ENCODE assay signal across 1 cellular context in the genomic region with DNA sequence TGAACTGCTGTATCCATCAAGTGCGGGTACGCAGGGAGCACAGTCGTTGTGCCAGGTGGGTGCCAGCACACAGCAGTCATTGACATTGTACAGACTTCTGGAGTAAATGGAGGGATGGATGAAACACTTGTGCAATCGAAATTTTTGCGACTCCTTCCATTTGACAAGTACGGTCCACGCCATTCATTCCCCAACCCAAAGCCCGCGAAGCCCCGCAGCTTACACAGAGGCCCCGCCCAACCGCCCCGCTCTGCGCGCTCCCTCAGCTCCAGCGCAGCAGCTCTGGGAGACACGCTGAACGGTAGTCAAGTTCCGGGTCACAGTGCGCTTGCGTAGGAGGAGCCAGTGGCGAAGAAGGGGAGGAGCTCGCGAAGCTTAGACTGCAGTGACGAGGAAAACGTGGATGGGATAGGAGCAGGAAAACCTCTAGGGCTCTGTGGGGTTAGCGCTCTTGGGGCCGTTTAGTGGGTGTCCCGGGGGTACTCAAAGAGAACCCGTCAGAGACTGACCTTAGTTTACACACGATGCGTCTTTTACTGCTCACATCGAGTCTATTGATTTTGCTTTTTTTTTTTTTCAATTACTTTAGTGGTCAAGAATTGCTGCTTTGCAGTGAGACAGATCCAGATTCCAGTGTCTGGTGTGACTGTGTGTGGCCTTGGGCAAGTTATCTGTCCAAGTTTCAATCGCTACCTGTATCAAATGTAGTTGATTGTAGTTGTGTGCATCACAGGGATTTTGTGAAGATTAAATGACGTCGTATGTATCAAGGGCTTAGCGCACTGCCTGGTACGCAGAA.
TF ChIP-seq lines count a peak whose summit lies in the region.

No MANE protein-coding gene starts in this region.

TF ChIP-seq in GM12878, 131 proteins besides CTCF, POLR2A, EP300 and RAD21:
- TF ChIP-seq, protein P1, sequence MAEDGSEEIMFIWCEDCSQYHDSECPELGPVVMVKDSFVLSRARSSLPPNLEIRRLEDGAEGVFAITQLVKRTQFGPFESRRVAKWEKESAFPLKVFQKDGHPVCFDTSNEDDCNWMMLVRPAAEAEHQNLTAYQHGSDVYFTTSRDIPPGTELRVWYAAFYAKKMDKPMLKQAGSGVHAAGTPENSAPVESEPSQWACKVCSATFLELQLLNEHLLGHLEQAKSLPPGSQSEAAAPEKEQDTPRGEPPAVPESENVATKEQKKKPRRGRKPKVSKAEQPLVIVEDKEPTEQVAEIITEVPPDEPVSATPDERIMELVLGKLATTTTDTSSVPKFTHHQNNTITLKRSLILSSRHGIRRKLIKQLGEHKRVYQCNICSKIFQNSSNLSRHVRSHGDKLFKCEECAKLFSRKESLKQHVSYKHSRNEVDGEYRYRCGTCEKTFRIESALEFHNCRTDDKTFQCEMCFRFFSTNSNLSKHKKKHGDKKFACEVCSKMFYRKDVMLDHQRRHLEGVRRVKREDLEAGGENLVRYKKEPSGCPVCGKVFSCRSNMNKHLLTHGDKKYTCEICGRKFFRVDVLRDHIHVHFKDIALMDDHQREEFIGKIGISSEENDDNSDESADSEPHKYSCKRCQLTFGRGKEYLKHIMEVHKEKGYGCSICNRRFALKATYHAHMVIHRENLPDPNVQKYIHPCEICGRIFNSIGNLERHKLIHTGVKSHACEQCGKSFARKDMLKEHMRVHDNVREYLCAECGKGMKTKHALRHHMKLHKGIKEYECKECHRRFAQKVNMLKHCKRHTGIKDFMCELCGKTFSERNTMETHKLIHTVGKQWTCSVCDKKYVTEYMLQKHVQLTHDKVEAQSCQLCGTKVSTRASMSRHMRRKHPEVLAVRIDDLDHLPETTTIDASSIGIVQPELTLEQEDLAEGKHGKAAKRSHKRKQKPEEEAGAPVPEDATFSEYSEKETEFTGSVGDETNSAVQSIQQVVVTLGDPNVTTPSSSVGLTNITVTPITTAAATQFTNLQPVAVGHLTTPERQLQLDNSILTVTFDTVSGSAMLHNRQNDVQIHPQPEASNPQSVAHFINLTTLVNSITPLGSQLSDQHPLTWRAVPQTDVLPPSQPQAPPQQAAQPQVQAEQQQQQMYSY (CRISPR knock-in tag; IDR thresholded peaks at IDR 0.05): no peak
- TF ChIP-seq NR2C2 (IDR thresholded peaks at IDR 0.05; ENCODE audit: borderline replicate concordance, control insufficient read depth, insufficient read length, low read depth): no peak
- peak in 1 of 2 experiments; percentile 7; a peak in 1 of 4 replicates for TF ChIP-seq BHLHE40 (IDR thresholded peaks at IDR 0.05; ENCODE audit: borderline replicate concordance in 1 of 2, low read depth in 2 of 2, low read length in 1 of 2)
- TF ChIP-seq HDGF (IDR thresholded peaks at IDR 0.05): 0 out of 2 replicates have a peak, but pooled peaks have one; percentile 45
- TF ChIP-seq ZNF622 (IDR thresholded peaks at IDR 0.05): no peak
- 0 out of 2 replicates have a peak, but pooled peaks have one; percentile 26 for TF ChIP-seq PML (IDR thresholded peaks at IDR 0.05; ENCODE audit: low read length)
- TF ChIP-seq WRNIP1 (IDR thresholded peaks at IDR 0.05; ENCODE audit: borderline replicate concordance, low read depth, low read length): no peak
- TF ChIP-seq MXI1 (IDR thresholded peaks at IDR 0.05; ENCODE audit: low read depth, low read length): 0 out of 2 replicates have a peak, but pooled peaks have one; percentile 50
- peak; percentile 40; the same call in 1 of the 2 replicates for TF ChIP-seq IKZF1 (conservative IDR thresholded peaks at IDR 0.05)
- TF ChIP-seq NBN (IDR thresholded peaks at IDR 0.05): 0 out of 2 replicates have a peak, but pooled peaks have one; percentile 63
- no peak for TF ChIP-seq SREBF1 (IDR thresholded peaks at IDR 0.05; ENCODE audit: low read length)
- peak; percentile 57; the same call in 1 of the 2 replicates for TF ChIP-seq TAF1 (IDR thresholded peaks at IDR 0.05; ENCODE audit: borderline replicate concordance, low read depth, low read length)
- TF ChIP-seq, protein P2, sequence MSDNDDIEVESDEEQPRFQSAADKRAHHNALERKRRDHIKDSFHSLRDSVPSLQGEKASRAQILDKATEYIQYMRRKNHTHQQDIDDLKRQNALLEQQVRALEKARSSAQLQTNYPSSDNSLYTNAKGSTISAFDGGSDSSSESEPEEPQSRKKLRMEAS (IDR thresholded peaks at IDR 0.05; ENCODE audit: low read depth, low read length): peak; percentile 50; the same call in 1 of the 2 replicates
- TF ChIP-seq, protein P3, sequence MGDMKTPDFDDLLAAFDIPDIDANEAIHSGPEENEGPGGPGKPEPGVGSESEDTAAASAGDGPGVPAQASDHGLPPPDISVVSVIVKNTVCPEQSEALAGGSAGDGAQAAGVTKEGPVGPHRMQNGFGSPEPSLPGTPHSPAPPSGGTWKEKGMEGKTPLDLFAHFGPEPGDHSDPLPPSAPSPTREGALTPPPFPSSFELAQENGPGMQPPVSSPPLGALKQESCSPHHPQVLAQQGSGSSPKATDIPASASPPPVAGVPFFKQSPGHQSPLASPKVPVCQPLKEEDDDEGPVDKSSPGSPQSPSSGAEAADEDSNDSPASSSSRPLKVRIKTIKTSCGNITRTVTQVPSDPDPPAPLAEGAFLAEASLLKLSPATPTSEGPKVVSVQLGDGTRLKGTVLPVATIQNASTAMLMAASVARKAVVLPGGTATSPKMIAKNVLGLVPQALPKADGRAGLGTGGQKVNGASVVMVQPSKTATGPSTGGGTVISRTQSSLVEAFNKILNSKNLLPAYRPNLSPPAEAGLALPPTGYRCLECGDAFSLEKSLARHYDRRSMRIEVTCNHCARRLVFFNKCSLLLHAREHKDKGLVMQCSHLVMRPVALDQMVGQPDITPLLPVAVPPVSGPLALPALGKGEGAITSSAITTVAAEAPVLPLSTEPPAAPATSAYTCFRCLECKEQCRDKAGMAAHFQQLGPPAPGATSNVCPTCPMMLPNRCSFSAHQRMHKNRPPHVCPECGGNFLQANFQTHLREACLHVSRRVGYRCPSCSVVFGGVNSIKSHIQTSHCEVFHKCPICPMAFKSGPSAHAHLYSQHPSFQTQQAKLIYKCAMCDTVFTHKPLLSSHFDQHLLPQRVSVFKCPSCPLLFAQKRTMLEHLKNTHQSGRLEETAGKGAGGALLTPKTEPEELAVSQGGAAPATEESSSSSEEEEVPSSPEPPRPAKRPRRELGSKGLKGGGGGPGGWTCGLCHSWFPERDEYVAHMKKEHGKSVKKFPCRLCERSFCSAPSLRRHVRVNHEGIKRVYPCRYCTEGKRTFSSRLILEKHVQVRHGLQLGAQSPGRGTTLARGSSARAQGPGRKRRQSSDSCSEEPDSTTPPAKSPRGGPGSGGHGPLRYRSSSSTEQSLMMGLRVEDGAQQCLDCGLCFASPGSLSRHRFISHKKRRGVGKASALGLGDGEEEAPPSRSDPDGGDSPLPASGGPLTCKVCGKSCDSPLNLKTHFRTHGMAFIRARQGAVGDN (IDR thresholded peaks at IDR 0.05): peak; percentile 80
- 0 out of 2 replicates have a peak, but pooled peaks have one; percentile 10 for TF ChIP-seq YY1 (IDR thresholded peaks at IDR 0.05; ENCODE audit: low read depth, low read length)
- TF ChIP-seq CREB1 (IDR thresholded peaks at IDR 0.05; ENCODE audit: low read depth): 0 out of 2 replicates have a peak, but pooled peaks have one; percentile 24
- peak; percentile 79 for TF ChIP-seq NRF1 (conservative IDR thresholded peaks at IDR 0.05; ENCODE audit: low read depth, low read length)
- TF ChIP-seq ZNF24 (IDR thresholded peaks at IDR 0.05): no peak
- TF ChIP-seq POLR2AphosphoS5 (IDR thresholded peaks at IDR 0.05; ENCODE audit: low read length): peak; percentile 62
- no peak for TF ChIP-seq ETV6 (conservative IDR thresholded peaks at IDR 0.05 in 1 of 2, IDR thresholded peaks at IDR 0.05 in 1 of 2; ENCODE audit: borderline replicate concordance in 1 of 2, low read depth in 1 of 2)
- no peak for TF ChIP-seq RBBP5 (conservative IDR thresholded peaks at IDR 0.05)
- no peak for TF ChIP-seq MYC (IDR thresholded peaks at IDR 0.05; ENCODE audit: insufficient read depth, insufficient read length, insufficient replicate concordance, low read length, severe bottlenecking)
- TF ChIP-seq NR2F1 (conservative IDR thresholded peaks at IDR 0.05): no peak
- TF ChIP-seq, protein P4, sequence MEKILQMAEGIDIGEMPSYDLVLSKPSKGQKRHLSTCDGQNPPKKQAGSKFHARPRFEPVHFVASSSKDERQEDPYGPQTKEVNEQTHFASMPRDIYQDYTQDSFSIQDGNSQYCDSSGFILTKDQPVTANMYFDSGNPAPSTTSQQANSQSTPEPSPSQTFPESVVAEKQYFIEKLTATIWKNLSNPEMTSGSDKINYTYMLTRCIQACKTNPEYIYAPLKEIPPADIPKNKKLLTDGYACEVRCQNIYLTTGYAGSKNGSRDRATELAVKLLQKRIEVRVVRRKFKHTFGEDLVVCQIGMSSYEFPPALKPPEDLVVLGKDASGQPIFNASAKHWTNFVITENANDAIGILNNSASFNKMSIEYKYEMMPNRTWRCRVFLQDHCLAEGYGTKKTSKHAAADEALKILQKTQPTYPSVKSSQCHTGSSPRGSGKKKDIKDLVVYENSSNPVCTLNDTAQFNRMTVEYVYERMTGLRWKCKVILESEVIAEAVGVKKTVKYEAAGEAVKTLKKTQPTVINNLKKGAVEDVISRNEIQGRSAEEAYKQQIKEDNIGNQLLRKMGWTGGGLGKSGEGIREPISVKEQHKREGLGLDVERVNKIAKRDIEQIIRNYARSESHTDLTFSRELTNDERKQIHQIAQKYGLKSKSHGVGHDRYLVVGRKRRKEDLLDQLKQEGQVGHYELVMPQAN (conservative IDR thresholded peaks at IDR 0.05): 0 out of 2 replicates have a peak, but pooled peaks have one; percentile 17
- no peak for TF ChIP-seq EGR1 (IDR thresholded peaks at IDR 0.05; ENCODE audit: borderline replicate concordance in 1 of 2, low read depth in 2 of 2, low read length in 2 of 2)
- no peak; the same call in 1 of the 2 replicates for TF ChIP-seq SMARCA5 (IDR thresholded peaks at IDR 0.05)
- TF ChIP-seq, protein P5, sequence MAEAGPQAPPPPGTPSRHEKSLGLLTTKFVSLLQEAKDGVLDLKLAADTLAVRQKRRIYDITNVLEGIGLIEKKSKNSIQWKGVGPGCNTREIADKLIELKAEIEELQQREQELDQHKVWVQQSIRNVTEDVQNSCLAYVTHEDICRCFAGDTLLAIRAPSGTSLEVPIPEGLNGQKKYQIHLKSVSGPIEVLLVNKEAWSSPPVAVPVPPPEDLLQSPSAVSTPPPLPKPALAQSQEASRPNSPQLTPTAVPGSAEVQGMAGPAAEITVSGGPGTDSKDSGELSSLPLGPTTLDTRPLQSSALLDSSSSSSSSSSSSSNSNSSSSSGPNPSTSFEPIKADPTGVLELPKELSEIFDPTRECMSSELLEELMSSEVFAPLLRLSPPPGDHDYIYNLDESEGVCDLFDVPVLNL (IDR thresholded peaks at IDR 0.05; ENCODE audit: low read depth, low read length): no peak
- TF ChIP-seq NR2C1 (IDR thresholded peaks at IDR 0.05): peak; percentile 86
- TF ChIP-seq, protein P6, sequence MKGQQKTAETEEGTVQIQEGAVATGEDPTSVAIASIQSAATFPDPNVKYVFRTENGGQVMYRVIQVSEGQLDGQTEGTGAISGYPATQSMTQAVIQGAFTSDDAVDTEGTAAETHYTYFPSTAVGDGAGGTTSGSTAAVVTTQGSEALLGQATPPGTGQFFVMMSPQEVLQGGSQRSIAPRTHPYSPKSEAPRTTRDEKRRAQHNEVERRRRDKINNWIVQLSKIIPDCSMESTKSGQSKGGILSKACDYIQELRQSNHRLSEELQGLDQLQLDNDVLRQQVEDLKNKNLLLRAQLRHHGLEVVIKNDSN (IDR thresholded peaks at IDR 0.05; ENCODE audit: borderline replicate concordance, extremely low read length, insufficient read depth, low read depth, low read length): no peak
- TF ChIP-seq SRF (IDR thresholded peaks at IDR 0.05; ENCODE audit: low read depth in 2 of 2, low read length in 2 of 2): 0 out of 4 replicates have a peak, but pooled peaks of 1 of the 2 experiments have one; percentile 5
- 0 out of 2 replicates have a peak, but pooled peaks have one; percentile 40 for TF ChIP-seq POLR2AphosphoS2 (IDR thresholded peaks at IDR 0.05; ENCODE audit: low read depth, low read length)
- no peak for TF ChIP-seq RUNX3 (IDR thresholded peaks at IDR 0.05; ENCODE audit: low read length)
- TF ChIP-seq, protein P7, sequence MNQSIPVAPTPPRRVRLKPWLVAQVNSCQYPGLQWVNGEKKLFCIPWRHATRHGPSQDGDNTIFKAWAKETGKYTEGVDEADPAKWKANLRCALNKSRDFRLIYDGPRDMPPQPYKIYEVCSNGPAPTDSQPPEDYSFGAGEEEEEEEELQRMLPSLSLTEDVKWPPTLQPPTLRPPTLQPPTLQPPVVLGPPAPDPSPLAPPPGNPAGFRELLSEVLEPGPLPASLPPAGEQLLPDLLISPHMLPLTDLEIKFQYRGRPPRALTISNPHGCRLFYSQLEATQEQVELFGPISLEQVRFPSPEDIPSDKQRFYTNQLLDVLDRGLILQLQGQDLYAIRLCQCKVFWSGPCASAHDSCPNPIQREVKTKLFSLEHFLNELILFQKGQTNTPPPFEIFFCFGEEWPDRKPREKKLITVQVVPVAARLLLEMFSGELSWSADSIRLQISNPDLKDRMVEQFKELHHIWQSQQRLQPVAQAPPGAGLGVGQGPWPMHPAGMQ (IDR thresholded peaks at IDR 0.05; ENCODE audit: borderline replicate concordance): no peak
- peak; percentile 9 for TF ChIP-seq SP1 (IDR thresholded peaks at IDR 0.05; ENCODE audit: low read depth, low read length)
- no peak for TF ChIP-seq TBL1XR1 (IDR thresholded peaks at IDR 0.05; ENCODE audit: low read depth, low read length)
- TF ChIP-seq, protein P8, sequence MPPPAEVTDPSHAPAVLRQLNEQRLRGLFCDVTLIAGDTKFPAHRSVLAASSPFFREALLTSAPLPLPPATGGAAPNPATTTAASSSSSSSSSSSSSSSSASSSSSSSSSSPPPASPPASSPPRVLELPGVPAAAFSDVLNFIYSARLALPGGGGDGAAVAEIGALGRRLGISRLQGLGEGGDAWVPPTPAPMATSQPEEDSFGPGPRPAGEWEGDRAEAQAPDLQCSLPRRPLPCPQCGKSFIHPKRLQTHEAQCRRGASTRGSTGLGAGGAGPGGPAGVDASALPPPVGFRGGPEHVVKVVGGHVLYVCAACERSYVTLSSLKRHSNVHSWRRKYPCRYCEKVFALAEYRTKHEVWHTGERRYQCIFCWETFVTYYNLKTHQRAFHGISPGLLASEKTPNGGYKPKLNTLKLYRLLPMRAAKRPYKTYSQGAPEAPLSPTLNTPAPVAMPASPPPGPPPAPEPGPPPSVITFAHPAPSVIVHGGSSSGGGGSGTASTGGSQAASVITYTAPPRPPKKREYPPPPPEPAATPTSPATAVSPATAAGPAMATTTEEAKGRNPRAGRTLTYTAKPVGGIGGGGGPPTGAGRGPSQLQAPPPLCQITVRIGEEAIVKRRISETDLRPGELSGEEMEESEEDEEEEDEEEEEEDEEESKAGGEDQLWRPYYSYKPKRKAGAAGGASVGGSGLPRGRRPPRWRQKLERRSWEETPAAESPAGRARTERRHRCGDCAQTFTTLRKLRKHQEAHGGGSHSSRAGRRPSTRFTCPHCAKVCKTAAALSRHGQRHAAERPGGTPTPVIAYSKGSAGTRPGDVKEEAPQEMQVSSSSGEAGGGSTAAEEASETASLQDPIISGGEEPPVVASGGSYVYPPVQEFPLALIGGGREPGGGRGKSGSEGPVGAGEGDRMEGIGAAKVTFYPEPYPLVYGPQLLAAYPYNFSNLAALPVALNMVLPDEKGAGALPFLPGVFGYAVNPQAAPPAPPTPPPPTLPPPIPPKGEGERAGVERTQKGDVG (CRISPR knock-in tag; IDR thresholded peaks at IDR 0.05): no peak
- 0 out of 3 replicates have a peak, but pooled peaks have one; percentile 16 for TF ChIP-seq POU2F2 (IDR thresholded peaks at IDR 0.05; ENCODE audit: borderline replicate concordance, low read depth, low read length)
